1 cellular context compared by ENCODE assay signal in the genomic region with DNA sequence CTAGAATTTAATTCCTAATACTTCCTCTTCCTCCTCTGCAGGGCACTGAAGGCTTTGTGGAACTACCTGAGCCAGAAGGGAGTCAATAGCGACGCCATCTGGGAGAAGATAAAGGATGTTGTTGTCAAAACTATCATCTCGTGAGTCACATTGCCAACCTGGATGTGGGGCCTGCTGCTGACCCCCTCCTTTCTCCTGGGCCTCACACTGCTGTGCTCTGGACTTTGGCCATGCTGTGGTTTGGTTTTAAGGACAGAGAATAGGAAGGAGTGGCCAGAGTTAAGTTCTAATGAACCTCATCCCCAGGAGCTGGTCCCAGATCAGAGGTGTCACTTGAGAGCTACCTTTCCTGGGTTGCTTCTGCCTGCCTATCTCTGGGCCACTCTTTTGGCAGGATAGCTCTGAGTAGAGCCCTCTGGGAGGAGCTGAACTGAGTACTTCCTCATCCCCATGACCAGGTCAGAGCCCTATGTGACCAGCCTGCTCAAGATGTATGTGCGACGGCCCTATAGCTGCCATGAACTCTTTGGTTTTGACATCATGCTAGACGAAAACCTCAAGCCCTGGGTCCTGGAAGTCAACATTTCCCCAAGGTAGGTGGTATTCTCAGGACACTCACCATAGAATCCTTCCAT.
TF ChIP-seq lines count a peak whose summit lies in the region.

No MANE protein-coding gene starts in this region.

TF ChIP-seq in HepG2, 621 proteins besides CTCF, POLR2A, EP300 and RAD21 (continued from another document and continues in another):
- TF ChIP-seq NFAT5 (CRISPR knock-in tag; IDR thresholded peaks at IDR 0.05): peak; percentile 32; the same call in 1 of the 2 replicates
- TF ChIP-seq MYNN (CRISPR knock-in tag; IDR thresholded peaks at IDR 0.05; ENCODE audit: low read depth): no peak
- TF ChIP-seq TSC22D2 (CRISPR knock-in tag; IDR thresholded peaks at IDR 0.05; ENCODE audit: borderline replicate concordance): no peak; the same call in 1 of the 2 replicates
- no peak for TF ChIP-seq ZNF556 (CRISPR knock-in tag; IDR thresholded peaks at IDR 0.05; ENCODE audit: borderline replicate concordance)
- no peak for TF ChIP-seq NFATC3 (CRISPR knock-in tag; IDR thresholded peaks at IDR 0.05)
- TF ChIP-seq NCOA2 (CRISPR knock-in tag; IDR thresholded peaks at IDR 0.05): peak; percentile 77
- TF ChIP-seq, protein P1, sequence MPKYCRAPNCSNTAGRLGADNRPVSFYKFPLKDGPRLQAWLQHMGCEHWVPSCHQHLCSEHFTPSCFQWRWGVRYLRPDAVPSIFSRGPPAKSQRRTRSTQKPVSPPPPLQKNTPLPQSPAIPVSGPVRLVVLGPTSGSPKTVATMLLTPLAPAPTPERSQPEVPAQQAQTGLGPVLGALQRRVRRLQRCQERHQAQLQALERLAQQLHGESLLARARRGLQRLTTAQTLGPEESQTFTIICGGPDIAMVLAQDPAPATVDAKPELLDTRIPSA (CRISPR knock-in tag; IDR thresholded peaks at IDR 0.05; ENCODE audit: borderline replicate concordance): no peak
- peak; percentile 76 for TF ChIP-seq ZNF574 (CRISPR knock-in tag; IDR thresholded peaks at IDR 0.05)
- no peak for TF ChIP-seq STAT5B (CRISPR knock-in tag; IDR thresholded peaks at IDR 0.05)
- TF ChIP-seq RBAK (CRISPR knock-in tag; IDR thresholded peaks at IDR 0.05): no peak
- TF ChIP-seq JDP2 (CRISPR knock-in tag; IDR thresholded peaks at IDR 0.05; ENCODE audit: borderline replicate concordance): no peak
- no peak for TF ChIP-seq PRMT3 (CRISPR knock-in tag; IDR thresholded peaks at IDR 0.05; ENCODE audit: borderline replicate concordance, low read depth)
- TF ChIP-seq ZNF232 (CRISPR knock-in tag; IDR thresholded peaks at IDR 0.05; ENCODE audit: borderline replicate concordance): 0 out of 2 replicates have a peak, but pooled peaks have one; percentile 55
- TF ChIP-seq PPARG (CRISPR knock-in tag; conservative IDR thresholded peaks at IDR 0.05): 0 out of 2 replicates have a peak, but pooled peaks have one; percentile 8
- TF ChIP-seq ZBTB4 (CRISPR knock-in tag; IDR thresholded peaks at IDR 0.05; ENCODE audit: borderline replicate concordance): peak; percentile 26; the same call in 1 of the 2 replicates
- no peak for TF ChIP-seq GATA4 (IDR thresholded peaks at IDR 0.05; ENCODE audit: borderline replicate concordance, low read depth)
- TF ChIP-seq PTBP1 (IDR thresholded peaks at IDR 0.05; ENCODE audit: low read depth, low read length, poor library complexity, severe bottlenecking): no peak
- no peak for TF ChIP-seq ZNF564 (CRISPR knock-in tag; IDR thresholded peaks at IDR 0.05)
- TF ChIP-seq EEA1 (CRISPR knock-in tag; IDR thresholded peaks at IDR 0.05; ENCODE audit: borderline replicate concordance): no peak
- TF ChIP-seq, protein P2, sequence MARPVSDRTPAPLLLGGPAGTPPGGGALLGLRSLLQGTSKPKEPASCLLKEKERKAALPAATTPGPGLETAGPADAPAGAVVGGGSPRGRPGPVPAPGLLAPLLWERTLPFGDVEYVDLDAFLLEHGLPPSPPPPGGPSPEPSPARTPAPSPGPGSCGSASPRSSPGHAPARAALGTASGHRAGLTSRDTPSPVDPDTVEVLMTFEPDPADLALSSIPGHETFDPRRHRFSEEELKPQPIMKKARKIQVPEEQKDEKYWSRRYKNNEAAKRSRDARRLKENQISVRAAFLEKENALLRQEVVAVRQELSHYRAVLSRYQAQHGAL (CRISPR knock-in tag; IDR thresholded peaks at IDR 0.05; ENCODE audit: not compliant biosample characterization): no peak
- TF ChIP-seq THAP7 (CRISPR knock-in tag; IDR thresholded peaks at IDR 0.05): no peak
- TF ChIP-seq ZSCAN31 (CRISPR knock-in tag; IDR thresholded peaks at IDR 0.05; ENCODE audit: low read depth): peak; percentile 58; the same call in 1 of the 2 replicates
- TF ChIP-seq, protein P3, sequence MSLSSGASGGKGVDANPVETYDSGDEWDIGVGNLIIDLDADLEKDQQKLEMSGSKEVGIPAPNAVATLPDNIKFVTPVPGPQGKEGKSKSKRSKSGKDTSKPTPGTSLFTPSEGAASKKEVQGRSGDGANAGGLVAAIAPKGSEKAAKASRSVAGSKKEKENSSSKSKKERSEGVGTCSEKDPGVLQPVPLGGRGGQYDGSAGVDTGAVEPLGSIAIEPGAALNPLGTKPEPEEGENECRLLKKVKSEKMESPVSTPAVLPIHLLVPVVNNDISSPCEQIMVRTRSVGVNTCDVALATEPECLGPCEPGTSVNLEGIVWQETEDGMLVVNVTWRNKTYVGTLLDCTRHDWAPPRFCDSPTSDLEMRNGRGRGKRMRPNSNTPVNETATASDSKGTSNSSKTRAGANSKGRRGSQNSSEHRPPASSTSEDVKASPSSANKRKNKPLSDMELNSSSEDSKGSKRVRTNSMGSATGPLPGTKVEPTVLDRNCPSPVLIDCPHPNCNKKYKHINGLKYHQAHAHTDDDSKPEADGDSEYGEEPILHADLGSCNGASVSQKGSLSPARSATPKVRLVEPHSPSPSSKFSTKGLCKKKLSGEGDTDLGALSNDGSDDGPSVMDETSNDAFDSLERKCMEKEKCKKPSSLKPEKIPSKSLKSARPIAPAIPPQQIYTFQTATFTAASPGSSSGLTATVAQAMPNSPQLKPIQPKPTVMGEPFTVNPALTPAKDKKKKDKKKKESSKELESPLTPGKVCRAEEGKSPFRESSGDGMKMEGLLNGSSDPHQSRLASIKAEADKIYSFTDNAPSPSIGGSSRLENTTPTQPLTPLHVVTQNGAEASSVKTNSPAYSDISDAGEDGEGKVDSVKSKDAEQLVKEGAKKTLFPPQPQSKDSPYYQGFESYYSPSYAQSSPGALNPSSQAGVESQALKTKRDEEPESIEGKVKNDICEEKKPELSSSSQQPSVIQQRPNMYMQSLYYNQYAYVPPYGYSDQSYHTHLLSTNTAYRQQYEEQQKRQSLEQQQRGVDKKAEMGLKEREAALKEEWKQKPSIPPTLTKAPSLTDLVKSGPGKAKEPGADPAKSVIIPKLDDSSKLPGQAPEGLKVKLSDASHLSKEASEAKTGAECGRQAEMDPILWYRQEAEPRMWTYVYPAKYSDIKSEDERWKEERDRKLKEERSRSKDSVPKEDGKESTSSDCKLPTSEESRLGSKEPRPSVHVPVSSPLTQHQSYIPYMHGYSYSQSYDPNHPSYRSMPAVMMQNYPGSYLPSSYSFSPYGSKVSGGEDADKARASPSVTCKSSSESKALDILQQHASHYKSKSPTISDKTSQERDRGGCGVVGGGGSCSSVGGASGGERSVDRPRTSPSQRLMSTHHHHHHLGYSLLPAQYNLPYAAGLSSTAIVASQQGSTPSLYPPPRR (CRISPR knock-in tag; IDR thresholded peaks at IDR 0.05; ENCODE audit: borderline replicate concordance): peak; percentile 36; the same call in 1 of the 2 replicates
- TF ChIP-seq ZNF431 (CRISPR knock-in tag; IDR thresholded peaks at IDR 0.05; ENCODE audit: borderline replicate concordance, low read depth): 0 out of 2 replicates have a peak, but pooled peaks have one; percentile 21
- TF ChIP-seq ZBTB34 (CRISPR knock-in tag; IDR thresholded peaks at IDR 0.05): no peak
- TF ChIP-seq STAG1 (CRISPR knock-in tag; IDR thresholded peaks at IDR 0.05): peak; percentile 73
- TF ChIP-seq, protein P4, sequence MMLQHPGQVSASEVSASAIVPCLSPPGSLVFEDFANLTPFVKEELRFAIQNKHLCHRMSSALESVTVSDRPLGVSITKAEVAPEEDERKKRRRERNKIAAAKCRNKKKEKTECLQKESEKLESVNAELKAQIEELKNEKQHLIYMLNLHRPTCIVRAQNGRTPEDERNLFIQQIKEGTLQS (CRISPR knock-in tag; IDR thresholded peaks at IDR 0.05): no peak
- TF ChIP-seq SMAD9 (CRISPR knock-in tag; IDR thresholded peaks at IDR 0.05): no peak
- no peak for TF ChIP-seq MZF1 (CRISPR knock-in tag; IDR thresholded peaks at IDR 0.05; ENCODE audit: borderline replicate concordance)
- no peak for TF ChIP-seq HOXA7 (CRISPR knock-in tag; IDR thresholded peaks at IDR 0.05)
- TF ChIP-seq ONECUT2 (CRISPR knock-in tag; IDR thresholded peaks at IDR 0.05): no peak
- peak; percentile 33; the same call in 1 of the 2 replicates for TF ChIP-seq ZNF580 (CRISPR knock-in tag; IDR thresholded peaks at IDR 0.05; ENCODE audit: borderline replicate concordance, low read depth)
- peak; percentile 89; the same call in 1 of the 2 replicates for TF ChIP-seq ZNF335 (CRISPR knock-in tag; IDR thresholded peaks at IDR 0.05)
